ENCODE assay signal across 6 cellular contexts in the genomic region with DNA sequence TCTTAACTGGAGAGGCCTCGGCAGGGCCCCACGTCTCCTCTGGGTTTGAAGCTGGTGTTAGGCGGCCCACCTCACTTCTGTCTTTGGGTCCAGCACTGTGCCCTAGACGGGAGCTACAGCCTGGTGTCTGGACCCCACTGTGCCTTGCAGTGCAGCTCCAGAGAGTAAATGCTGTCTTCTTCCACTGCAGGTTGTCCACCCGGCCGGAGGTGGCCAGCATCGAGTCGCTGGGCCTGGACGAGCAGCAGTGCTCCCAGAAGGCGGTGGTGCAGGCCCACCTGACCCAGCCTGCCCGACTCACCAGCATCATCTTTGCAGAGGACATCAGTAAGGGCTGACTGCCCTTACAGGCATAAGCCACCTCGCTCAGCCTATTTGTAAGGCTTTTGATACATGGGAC.
"Had no signal": no experiment of that assay in that cellular context is flagged by ENCODE, and none has a peak within 500 bp of the region (broad histone marks: within the 10 kb centered on the region; RNA-seq: fewer than 3 reads in every experiment).

No MANE protein-coding gene starts in this region.

- H3K27ac ChIP-seq: HL-60, KMS-11 had no signal

- H3K4me2 ChIP-seq: KMS-11 had no signal

- DNase-seq: IMR-90, KBM-7, KG1 had no signal

- FAIRE-seq: HTR-8/SVneo had no signal

- H3K9ac ChIP-seq: KMS-11 had no signal
